8 cellular contexts compared by ENCODE assay signal in genomic region chr16:8621572-8622314, GRCh38. TPM values are rescaled to one million over a fixed set of nuclear protein-coding genes. Genes with fewer than 3 reads are reported as not detected.
DNase-seq lines count a peak whose midpoint lies in the region; ATAC-seq, FAIRE-seq and TF ChIP-seq lines count a peak whose summit lies in the region.

Gene METTL22 (plus strand): TSS chr16:8621698. CDS start chr16:8625666, 3,968 bp downstream.

- intact Hi-C loops in Right ventricle myocardium superior (cut with DNase I), result no loop called here
- intact Hi-C loops in pancreas (cut with DNase I), result no loop called here

- no peaks in the 10 kb centered on the region for H3K27me3 ChIP-seq in pancreas
- H3K27me3 ChIP-seq in thymus (ENCODE audit: control insufficient read depth, insufficient read depth), result peaks cover 2% of the 10 kb centered on the region

- peaks cover 0 to 8% (median 0%) of the 10 kb centered on the region in 3 donors for H3K36me3 ChIP-seq in pancreas
- peaks cover 6% of the 10 kb centered on the region for H3K36me3 ChIP-seq in thymus (ENCODE audit: control insufficient read depth, insufficient read depth)

- DNase-seq in GM12864 (ENCODE audit: low read depth), result peak; percentile 54
- peak; percentile 52 for DNase-seq in NCI-H128 (lab: John Stamatoyannopoulos, UW; ENCODE audit: unreplicated experiment)
- DNase-seq in SW480 (ENCODE audit: low spot score), result peak; percentile 79
- peak; percentile 86 for DNase-seq in activated naive CD8-positive, alpha-beta T cell treated with anti-CD3 and anti-CD28 coated beads, Interleukin-2, amount 50 U/mL, for 16 hours (ENCODE audit: low read depth, low spot score)
- peak; percentile 97 for DNase-seq in Right ventricle myocardium superior
- peak; percentile 86 to 98 (median 92) for DNase-seq in pancreas

- TF ChIP-seq CTCF in GM12864 (IDR thresholded peaks at IDR 0.05; ENCODE audit: low read depth, low read length, missing control alignments), result no peak
- TF ChIP-seq CTCF in pancreas (IDR thresholded peaks at IDR 0.05), result no peak

- WGBS in pancreas, 2 donors, result 0 to 1% methylated on average over 47 to 51 of the region's 51 CpGs
- WGBS in thymus, result under 1% methylated on average over 51 of the region's 51 CpGs

- ATAC-seq in HG02642 (IDR thresholded peaks at IDR 0.05; ENCODE audit: poor library complexity, unreplicated experiment) (peak; percentile 93), Right ventricle myocardium superior (ENCODE audit: poor library complexity) (peak; percentile 100), pancreas (peak; percentile 99 to 100 (median 99))

- H3K27ac ChIP-seq in pancreas (peak within 1 kb of the TSS in 3 of 4 donors; percentile 60 to 78 (median 67)), thymus (ENCODE audit: low read depth) (peak within 1 kb of the TSS; percentile 67)

- H3K4me3 ChIP-seq in GM12864 (ENCODE audit: low read depth, low read length) (peak within 1 kb of the TSS; percentile 90), pancreas (peak within 1 kb of the TSS; percentile 77 to 98 (median 94)), thymus (ENCODE audit: low read length) (peak within 1 kb of the TSS; percentile 80)

- no peak for FAIRE-seq in pancreas (lab: Jason Lieb, UNC)

- H3K4me1 ChIP-seq in pancreas (peaks cover 0 to 13% (median 10%) of the 10 kb centered on the region in 3 donors), thymus (ENCODE audit: control insufficient read depth, insufficient read depth, low read length) (peaks cover 7% of the 10 kb centered on the region)

- H3K9me3 ChIP-seq in pancreas, result no peaks in the 10 kb centered on the region
- H3K9me3 ChIP-seq in thymus (ENCODE audit: control insufficient read depth), result no peaks in the 10 kb centered on the region

RNA-seq across cellular contexts. Expression of gene METTL22, which starts in this region (rescaled TPM):
- total RNA-seq in Right ventricle myocardium superior (21.0 TPM), pancreas (10 to 100 TPM in 5 of 6 donors, 1 to 10 TPM in 1; 9.7 to 19.3 (median 14.3) TPM)
- polyA plus RNA-seq in pancreas (10 to 100 TPM; 28.6 to 38.9 TPM), thymus (27.5 TPM)

Comparison
In these comparisons a context has a peak if more than half of its experiments do, and no peak if none do; other contexts are left out.
1. Peak in every context shown above with its lines: DNase-seq, ATAC-seq, H3K4me3 ChIP-seq and H3K27ac ChIP-seq.